In genomic region chr6:116229287-116229913, GRCh38 we compare ENCODE assay signal across 8 cellular contexts. TPM values are rescaled to one million over a fixed set of nuclear protein-coding genes. Genes with fewer than 3 reads are reported as not detected.
DNase-seq lines count a peak whose midpoint lies in the region; ATAC-seq, FAIRE-seq and TF ChIP-seq lines count a peak whose summit lies in the region.

No MANE protein-coding gene starts in this region.

- TF ChIP-seq POLR2A in A549 (IDR thresholded peaks at IDR 0.05; ENCODE audit: low read length): no peak

- H3K4me1 ChIP-seq in A549 (no peaks in the 10 kb centered on the region), thoracic aorta (ENCODE audit: control insufficient read depth in 1 of 2, low read depth in 2 of 2) (peaks cover 0 to 4% of the 10 kb centered on the region in 2 donors)

- H3K27ac ChIP-seq in A549 (no peak overlapping the region), caudate nucleus (ENCODE audit: low read depth, low read length) (peak overlapping the region; percentile 81), thoracic aorta (no peak overlapping the region)

- H3K9me3 ChIP-seq in A549 (no peaks in the 10 kb centered on the region), thoracic aorta (no peaks in the 10 kb centered on the region)

- H3K36me3 ChIP-seq in thoracic aorta: peaks cover 3% of the 10 kb centered on the region

- 95% methylated on average over 17 of the region's 17 CpGs for WGBS in A549 (ENCODE audit: missing lambda C conversion rate)

- no peak overlapping the region for H3K4me3 Mint-ChIP-seq in activated T-helper 17 cell treated with anti-CD3 and anti-CD28 coated beads, Interleukin-2, amount 50 U/mL, for 72 hours

- TF ChIP-seq RAD21 in A549 (conservative IDR thresholded peaks at IDR 0.05 in 1 of 2, IDR thresholded peaks at IDR 0.05 in 1 of 2): no peak

- FAIRE-seq in A549 (lab: Jason Lieb, UNC): no peak

- in situ Hi-C loops in GM13976 (cut with MboI; ENCODE audit: low sequenced_read_pairs, unreplicated experiment): no loop called here

- H3K27ac Mint-ChIP-seq in activated T-helper 17 cell treated with anti-CD3 and anti-CD28 coated beads, Interleukin-2, amount 50 U/mL, for 72 hours: no peak overlapping the region

- H3K4me3 ChIP-seq in A549: no peak overlapping the region
- H3K4me3 ChIP-seq in thoracic aorta: peak overlapping the region; percentile 46

- no peaks in the 10 kb centered on the region for H3K9me3 Mint-ChIP-seq in activated T-helper 17 cell treated with anti-CD3 and anti-CD28 coated beads, Interleukin-2, amount 50 U/mL, for 72 hours

- no peaks in the 10 kb centered on the region for H3K27me3 ChIP-seq in thoracic aorta (replicated peaks; ENCODE audit: insufficient read depth)

- H3K4me2 ChIP-seq in A549: no peak overlapping the region

- TF ChIP-seq EP300 in A549 (IDR thresholded peaks at IDR 0.05): no peak

- TF ChIP-seq CTCF in A549 (IDR thresholded peaks at IDR 0.05): no peak
- TF ChIP-seq CTCF in thoracic aorta (IDR thresholded peaks at IDR 0.05): no peak
- no peak for TF ChIP-seq CTCF in GM13976 (IDR thresholded peaks at IDR 0.05; ENCODE audit: borderline replicate concordance, control extremely low read depth, extremely low read depth, insufficient read depth, missing control alignments)

- POLR2A ChIA-PET in A549 (lab: Yijun Ruan, JAX): no interaction called here

- CTCF ChIA-PET in A549 (lab: Yijun Ruan, JAX): interaction anchor here (0.6 to 1.3 kb wide), 4 partner anchors 10 to 439 kb away, joined by 3 to 4 read pairs (median 4); partner anchors contain the start of gene ZUP1

- ATAC-seq in A549 (peak in 1 of 2 experiments; percentile 80; a peak in 3 of 6 replicates), HG03354 (IDR thresholded peaks at IDR 0.05; ENCODE audit: poor library complexity, severe bottlenecking, unreplicated experiment) (peak; percentile 54), thoracic aorta (ENCODE audit: insufficient number of reproducible peaks, low FRiP score, low read depth) (no peak)
- no peak for ATAC-seq in activated T-helper 17 cell treated with anti-CD3 and anti-CD28 coated beads, Interleukin-2, amount 50 U/mL, for 72 hours (replicated peaks)

- H3K36me3 Mint-ChIP-seq in activated T-helper 17 cell treated with anti-CD3 and anti-CD28 coated beads, Interleukin-2, amount 50 U/mL, for 72 hours (ENCODE audit: low read depth): peaks cover 7% of the 10 kb centered on the region

- H3K4me1 Mint-ChIP-seq in activated T-helper 17 cell treated with anti-CD3 and anti-CD28 coated beads, Interleukin-2, amount 50 U/mL, for 72 hours: no peaks in the 10 kb centered on the region

- peak in 1 of 2 experiments; percentile 40 for DNase-seq in A549 (ENCODE audit: low read depth in 1 of 2, low spot score in 1 of 2)
- DNase-seq in caudate nucleus (lab: John Stamatoyannopoulos, UW): peak; percentile 33 to 100 (median 93)
- peak; percentile 95 for DNase-seq in iris pigment epithelial cell (ENCODE audit: low read depth)
- peak; percentile 48 for DNase-seq in thoracic aorta (ENCODE audit: low spot score)
- no peak for DNase-seq in GM13976 (ENCODE audit: low spot score)
- no peak for DNase-seq in NCI-H345 treated with DMSO at 0.1 percent for 48 hours (lab: John Stamatoyannopoulos, UW; ENCODE audit: unreplicated experiment)

- H3K27me3 Mint-ChIP-seq in activated T-helper 17 cell treated with anti-CD3 and anti-CD28 coated beads, Interleukin-2, amount 50 U/mL, for 72 hours: no peaks in the 10 kb centered on the region

TF ChIP-seq in A549, 52 proteins besides CTCF, POLR2A, EP300 and RAD21:
- peak; percentile 96 for TF ChIP-seq RFX5 (IDR thresholded peaks at IDR 0.05)
- TF ChIP-seq HOXB13 (CRISPR knock-in tag; IDR thresholded peaks at IDR 0.05; ENCODE audit: low read depth): no peak
- no peak for TF ChIP-seq FOXS1 (CRISPR knock-in tag; IDR thresholded peaks at IDR 0.05)
- no peak for TF ChIP-seq GATA3 (IDR thresholded peaks at IDR 0.05; ENCODE audit: borderline replicate concordance)

RNA-seq across cellular contexts. Expression of gene TSPYL4, which starts 24.5 kb away (rescaled TPM):
- polyA plus RNA-seq in A549 (2011; rRNA removed) (5.6 TPM in 2 replicates), A549 (2017; fragmentation: RNase III; extraction: RNeasy Plus Mini Kit Qiagen cat#74134 plus additional on column Dnase treatment) (3.7 to 4.2 TPM (median 3.9 TPM) in 3 replicates)
- polyA plus RNA-seq in A549 (2012; cell fraction: cytosol; rRNA removed): 3.2 and 3.5 TPM in 2 replicates
- 4.6 and 6.1 TPM in 2 replicates for polyA plus RNA-seq in A549 (2012; cell fraction: nucleus; rRNA removed)
- polyA minus RNA-seq in A549 (2011; rRNA and poly(A)+ RNA removed): 4.1 and 5.4 TPM in 2 replicates
- 10 to 100 TPM; 13.1 to 18.0 TPM for total RNA-seq in thoracic aorta
- total RNA-seq in activated T-helper 17 cell treated with anti-CD3 and anti-CD28 coated beads, Interleukin-2, amount 50 U/mL, for 72 hours: 10 to 100 TPM; 10.3 to 13.1 TPM

RNA-seq across cellular contexts. Expression of gene TSPYL1, which starts 50.3 kb away (rescaled TPM):
- 31.6 and 32.5 TPM in 2 replicates for polyA plus RNA-seq in A549 (2011; rRNA removed)
- 11.4 and 13.2 TPM in 2 replicates for polyA plus RNA-seq in A549 (2012; cell fraction: cytosol; rRNA removed)
- 11.1 and 15.2 TPM in 2 replicates for polyA plus RNA-seq in A549 (2012; cell fraction: nucleus; rRNA removed)
- 27.8 to 31.9 TPM (median 31.8 TPM) in 3 replicates for polyA plus RNA-seq in A549 (2017; fragmentation: RNase III; extraction: RNeasy Plus Mini Kit Qiagen cat#74134 plus additional on column Dnase treatment)
- 36.0 and 42.7 TPM in 2 replicates for polyA minus RNA-seq in A549 (2011; rRNA and poly(A)+ RNA removed)
- 10 to 100 TPM; 60.0 to 74.9 TPM for total RNA-seq in thoracic aorta
- total RNA-seq in activated T-helper 17 cell treated with anti-CD3 and anti-CD28 coated beads, Interleukin-2, amount 50 U/mL, for 72 hours: 10 to 100 TPM; 47.9 to 64.6 TPM

Comparison
In these comparisons a context has a peak if more than half of its experiments do, and no peak if none do; other contexts are left out.
1. DNase-seq: peak in caudate nucleus (61 of 61), iris pigment epithelial cell (single experiment) and thoracic aorta (single experiment); none in GM13976 (single experiment) and NCI-H345 treated with DMSO at 0.1 percent for 48 hours (single experiment).